ENCODE assay signal across 8 cellular contexts in genomic region chr17:8153550-8153956, GRCh38. TPM values are rescaled to one million over a fixed set of nuclear protein-coding genes. Genes with fewer than 3 reads are reported as not detected.
A peak's percentile ranks its signal among the peaks of the same experiment; 100 is the strongest.
DNase-seq lines count a peak whose midpoint lies in the region; ATAC-seq, FAIRE-seq and TF ChIP-seq lines count a peak whose summit lies in the region.

No MANE protein-coding gene starts in this region.

- H3K79me2 ChIP-seq in hepatocyte = peaks cover 49% of the 10 kb centered on the region

- H2AFZ ChIP-seq in hepatocyte = no peak overlapping the region

- peak; percentile 43 for FAIRE-seq in GM12891 (lab: Jason Lieb, UNC)

- TF ChIP-seq POLR2A in GM12891 (IDR thresholded peaks at IDR 0.05; ENCODE audit: low read depth, low read length) = no peak

- no peaks in the 10 kb centered on the region for H3K27me3 ChIP-seq in hepatocyte

- CTCF ChIA-PET in GM10248 (lab: Yijun Ruan, JAX) = interaction anchor here (1.6 to 4.4 kb wide), 2 partner anchors 15 to 35 kb away, joined by 4 to 46 read pairs; no protein-coding TSS in a partner anchor

- in situ Hi-C loops in astrocyte of the spinal cord (cut with HindIII; ENCODE audit: low sequenced_read_pairs) = no loop called here

- peak overlapping the region; percentile 99 for H3K27ac ChIP-seq in hepatocyte

- no peak for ATAC-seq in HG03159 (IDR thresholded peaks at IDR 0.05; ENCODE audit: unreplicated experiment)

- TF ChIP-seq CTCF in astrocyte of the spinal cord (IDR thresholded peaks at IDR 0.05; ENCODE audit: low read depth, low read length) (no peak), hepatocyte (IDR thresholded peaks at IDR 0.05; ENCODE audit: poor library complexity) (no peak), GM10248 (IDR thresholded peaks at IDR 0.05; ENCODE audit: control extremely low read depth, extremely low read depth, low read depth, missing control alignments) (no peak)

- DNase-seq in GM12891 (ENCODE audit: insufficient read length, low spot score) = no peak
- DNase-seq in OCI-M1 (lab: John Stamatoyannopoulos, UW) = peak; percentile 85
- peak; percentile 97 for DNase-seq in astrocyte of the spinal cord (ENCODE audit: low read depth, low spot score)
- peak; percentile 95 for DNase-seq in hepatocyte (ENCODE audit: low spot score)
- DNase-seq in retina = peak; percentile 55
- DNase-seq in GM10248 (ENCODE audit: extremely low spot score) = no peak
- DNase-seq in SKM-1 (lab: John Stamatoyannopoulos, UW; ENCODE audit: unreplicated experiment) = no peak

- 38% methylated on average over 13 of the region's 13 CpGs for WGBS in hepatocyte (ENCODE audit: low lambda C conversion rate, missing lambda C conversion rate)

- H3K4me3 ChIP-seq in astrocyte of the spinal cord (ENCODE audit: low read depth, low read length) (peak overlapping the region; percentile 36), hepatocyte (no peak overlapping the region)

- H3K9me2 ChIP-seq in hepatocyte (replicated peaks; ENCODE audit: insufficient read depth) = no peaks in the 10 kb centered on the region

- peaks cover 31% of the 10 kb centered on the region for H4K20me1 ChIP-seq in hepatocyte (ENCODE audit: insufficient read depth, poor library complexity, severe bottlenecking)

- peaks cover 33% of the 10 kb centered on the region for H3K4me1 ChIP-seq in hepatocyte (ENCODE audit: insufficient read depth)

- H3K9me3 ChIP-seq in hepatocyte (ENCODE audit: low read depth) = no peaks in the 10 kb centered on the region

- H3K4me2 ChIP-seq in hepatocyte = peak overlapping the region; percentile 87

- H3K36me3 ChIP-seq in hepatocyte (replicated peaks; ENCODE audit: insufficient read depth, low read depth) = no peaks in the 10 kb centered on the region

- POLR2A ChIA-PET in GM10248 (lab: Yijun Ruan, JAX) = interaction anchor here (0.6 to 4.1 kb wide), 8 partner anchors 11 to 795 kb away, joined by 3 to 37 read pairs (median 5); partner anchors contain the start of genes BORCS6 and HES7

TF ChIP-seq in GM12891, 5 proteins besides CTCF, POLR2A, EP300 and RAD21:
- TF ChIP-seq PAX5 (IDR thresholded peaks at IDR 0.05; ENCODE audit: insufficient read depth, low read length, severe bottlenecking) (no peak), POLR2AphosphoS5 (IDR thresholded peaks at IDR 0.05; ENCODE audit: low read depth, low read length) (no peak), SPI1 (IDR thresholded peaks at IDR 0.05; ENCODE audit: low read depth, low read length) (no peak), TAF1 (IDR thresholded peaks at IDR 0.05; ENCODE audit: low read depth, low read length) (no peak), POU2F2 (IDR thresholded peaks at IDR 0.05; ENCODE audit: low read depth, low read length) (no peak)

RNA-seq across cellular contexts. Expression of gene PER1, which starts 1.3 kb away (rescaled TPM):
- polyA plus RNA-seq in GM12891 (2012; ENCODE audit: low read depth, missing spikeins) = 17.1 TPM
- 35.3 and 36.5 TPM in 2 replicates for total RNA-seq in hepatocyte
- polyA plus RNA-seq in hepatocyte = 107 and 143 TPM in 2 replicates

RNA-seq across cellular contexts. Expression of gene VAMP2, which starts 9.2 kb away (rescaled TPM):
- 40.0 TPM for polyA plus RNA-seq in GM12891 (2012; ENCODE audit: low read depth, missing spikeins)
- 8.2 and 8.5 TPM in 2 replicates for total RNA-seq in hepatocyte
- polyA plus RNA-seq in hepatocyte = 44.6 and 85.7 TPM in 2 replicates

RNA-seq across cellular contexts. Expression of gene TMEM107, which starts 22.6 kb away (rescaled TPM):
- polyA plus RNA-seq in GM12891 (2012; ENCODE audit: low read depth, missing spikeins) = 14.7 TPM
- 21.1 and 25.3 TPM in 2 replicates for total RNA-seq in hepatocyte
- polyA plus RNA-seq in hepatocyte = 12.8 and 13.6 TPM in 2 replicates

RNA-seq across cellular contexts. Expression of gene HES7, which starts 29.6 kb away (rescaled TPM):
- 0.39 TPM for polyA plus RNA-seq in GM12891 (2012; ENCODE audit: low read depth, missing spikeins)
- not detected in 2 replicates for total RNA-seq in hepatocyte
- not detected in 2 replicates for polyA plus RNA-seq in hepatocyte

RNA-seq across cellular contexts. Expression of gene ALOXE3, which starts 35.2 kb away (rescaled TPM):
- polyA plus RNA-seq in GM12891 (2012; ENCODE audit: low read depth, missing spikeins) = not detected
- 0.48 and 0.77 TPM in 2 replicates for total RNA-seq in hepatocyte
- 1.5 and 2.6 TPM in 2 replicates for polyA plus RNA-seq in hepatocyte

Comparison
In these comparisons a context has a peak if more than half of its experiments do, and no peak if none do; other contexts are left out.
1. DNase-seq: peak in OCI-M1 (single experiment), astrocyte of the spinal cord (single experiment), hepatocyte (single experiment) and retina (single experiment); none in GM12891 (single experiment), GM10248 (single experiment) and SKM-1 (single experiment).